16 cellular contexts compared by ENCODE assay signal in the genomic region with DNA sequence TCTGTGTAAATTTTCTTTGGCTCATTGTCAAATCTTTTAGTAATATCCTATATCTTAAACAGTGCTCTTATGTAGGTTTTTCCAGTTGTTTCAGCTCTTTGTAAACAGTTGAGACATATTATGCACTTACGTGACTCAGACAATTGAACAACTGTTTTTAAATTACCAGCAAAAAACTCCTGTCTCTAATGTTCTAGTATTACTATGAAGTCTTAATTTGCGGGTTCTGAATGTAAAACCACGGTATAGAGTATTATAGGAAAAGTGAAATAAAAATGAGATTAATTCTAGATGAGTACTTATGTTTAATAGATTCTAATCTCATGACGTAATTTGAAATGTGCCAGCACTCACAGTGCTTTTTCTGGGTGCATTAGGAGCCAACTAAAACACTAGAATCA.
"Had no signal": no experiment of that assay in that cellular context is flagged by ENCODE, and none has a peak within 500 bp of the region (broad histone marks: within the 10 kb centered on the region; RNA-seq: fewer than 3 reads in every experiment).

No MANE protein-coding gene starts in this region.

- H3K27ac ChIP-seq: brain microvascular endothelial cell, colonic mucosa, esophagus muscularis mucosa, foreskin keratinocyte, hepatocyte, lower lobe of right lung, parathyroid adenoma, sigmoid colon, upper lobe of right lung had no signal

- DNase-seq: activated CD4-positive, alpha-beta memory T cell treated with anti-CD3 and anti-CD28 coated beads for 36 hours; activated CD4-positive, alpha-beta T cell treated with anti-CD3 and anti-CD28 coated beads for 36 hours; activated naive CD8-positive, alpha-beta T cell treated with anti-CD3 and anti-CD28 coated beads for 36 hours; activated T-cell treated with anti-CD3 and anti-CD28 coated beads for 4 hours; brain microvascular endothelial cell; colonic mucosa; foreskin keratinocyte; islet precursor cell; lower lobe of right lung; sigmoid colon; stimulated activated CD8-positive, alpha-beta memory T cell treated with anti-CD3 and anti-CD28 coated beads, Interleukin-4, amount 100 ng/mL, for 48 hours; stimulated activated naive CD4-positive, alpha-beta T cell; upper lobe of right lung had no signal
